Comparison of ENCODE assay signal across 1 cellular context in genomic region chr4:54091637-54092404, GRCh38.
TF ChIP-seq lines count a peak whose summit lies in the region.

No MANE protein-coding gene starts in this region.

TF ChIP-seq in HepG2, 621 proteins besides CTCF, POLR2A, EP300 and RAD21 (continued from another document):
- peak; percentile 81 for TF ChIP-seq ZBTB43 (CRISPR knock-in tag; conservative IDR thresholded peaks at IDR 0.05)
- peak; percentile 32; the same call in 1 of the 2 replicates for TF ChIP-seq YEATS2 (CRISPR knock-in tag; IDR thresholded peaks at IDR 0.05; ENCODE audit: borderline replicate concordance)
- TF ChIP-seq IRF9 (CRISPR knock-in tag; IDR thresholded peaks at IDR 0.05; ENCODE audit: borderline replicate concordance): 0 out of 2 replicates have a peak, but pooled peaks have one; percentile 50
- no peak for TF ChIP-seq SP4 (CRISPR knock-in tag; IDR thresholded peaks at IDR 0.05)
- 0 out of 2 replicates have a peak, but pooled peaks have one; percentile 20 for TF ChIP-seq ZNF772 (CRISPR knock-in tag; IDR thresholded peaks at IDR 0.05)
- TF ChIP-seq ZNF768 (CRISPR knock-in tag; IDR thresholded peaks at IDR 0.05): peak; percentile 39; the same call in 1 of the 2 replicates
- TF ChIP-seq, protein P1, sequence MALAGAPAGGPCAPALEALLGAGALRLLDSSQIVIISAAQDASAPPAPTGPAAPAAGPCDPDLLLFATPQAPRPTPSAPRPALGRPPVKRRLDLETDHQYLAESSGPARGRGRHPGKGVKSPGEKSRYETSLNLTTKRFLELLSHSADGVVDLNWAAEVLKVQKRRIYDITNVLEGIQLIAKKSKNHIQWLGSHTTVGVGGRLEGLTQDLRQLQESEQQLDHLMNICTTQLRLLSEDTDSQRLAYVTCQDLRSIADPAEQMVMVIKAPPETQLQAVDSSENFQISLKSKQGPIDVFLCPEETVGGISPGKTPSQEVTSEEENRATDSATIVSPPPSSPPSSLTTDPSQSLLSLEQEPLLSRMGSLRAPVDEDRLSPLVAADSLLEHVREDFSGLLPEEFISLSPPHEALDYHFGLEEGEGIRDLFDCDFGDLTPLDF (CRISPR knock-in tag; IDR thresholded peaks at IDR 0.05): no peak
- TF ChIP-seq ZBTB1 (CRISPR knock-in tag; IDR thresholded peaks at IDR 0.05; ENCODE audit: borderline replicate concordance): no peak
- peak; percentile 50 for TF ChIP-seq GABPB1 (CRISPR knock-in tag; IDR thresholded peaks at IDR 0.05)
- TF ChIP-seq KLF16 (CRISPR knock-in tag; IDR thresholded peaks at IDR 0.05): peak in 1 of 2 experiments; percentile 28; a peak in 1 of 4 replicates
- TF ChIP-seq REST (IDR thresholded peaks at IDR 0.05; ENCODE audit: borderline replicate concordance in 1 of 2, low read depth in 1 of 2, low read length in 2 of 2): peak in 1 of 2 experiments; percentile 27; a peak in 1 of 4 replicates
- TF ChIP-seq, protein P2, sequence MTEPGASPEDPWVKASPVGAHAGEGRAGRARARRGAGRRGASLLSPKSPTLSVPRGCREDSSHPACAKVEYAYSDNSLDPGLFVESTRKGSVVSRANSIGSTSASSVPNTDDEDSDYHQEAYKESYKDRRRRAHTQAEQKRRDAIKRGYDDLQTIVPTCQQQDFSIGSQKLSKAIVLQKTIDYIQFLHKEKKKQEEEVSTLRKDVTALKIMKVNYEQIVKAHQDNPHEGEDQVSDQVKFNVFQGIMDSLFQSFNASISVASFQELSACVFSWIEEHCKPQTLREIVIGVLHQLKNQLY (CRISPR knock-in tag; IDR thresholded peaks at IDR 0.05): 0 out of 2 replicates have a peak, but pooled peaks have one; percentile 17
TF ChIP-seq in HepG2: peak in this region for 134.
